In the genomic region with DNA sequence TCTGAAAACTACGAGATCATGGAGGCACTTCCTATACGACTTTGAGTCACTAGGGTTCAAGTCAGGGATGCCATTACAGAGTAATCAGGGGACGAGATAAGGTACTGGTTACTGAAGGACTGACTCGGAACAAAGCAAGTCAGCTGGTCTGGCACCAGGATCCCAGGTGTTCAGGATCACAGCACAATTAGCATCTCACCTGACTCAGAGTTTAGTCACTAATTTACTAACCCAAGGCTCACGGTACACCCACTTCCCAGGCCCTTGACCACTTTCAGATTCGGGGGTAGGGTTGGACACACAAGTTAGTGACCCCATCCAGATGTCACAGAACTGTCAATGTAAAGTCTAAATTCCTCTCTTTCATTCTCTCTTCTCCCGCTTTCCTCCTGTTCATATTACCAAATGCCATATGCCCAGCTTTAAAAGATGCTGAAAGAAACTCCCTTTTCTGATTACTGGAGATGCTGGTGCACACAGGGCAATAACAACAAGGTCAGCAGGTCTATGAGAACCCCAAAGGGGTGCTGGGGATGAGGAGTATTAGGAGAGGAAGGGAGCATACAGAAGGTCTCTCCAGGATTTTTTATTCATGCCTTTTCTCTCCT, we compare ENCODE assay signal across 18 cellular contexts.
DNase-seq lines count a peak whose midpoint lies in the region; FAIRE-seq and TF ChIP-seq lines count a peak whose summit lies in the region.
"Had no signal": no experiment of that assay in that cellular context is flagged by ENCODE, and none has a peak within 500 bp of the region (broad histone marks: within the 10 kb centered on the region; RNA-seq: fewer than 3 reads in every experiment).

No MANE protein-coding gene starts in this region.

- no peak overlapping the region for H3K9ac ChIP-seq in kidney (ENCODE audit: low read length in 2 of 2)

- CTCF ChIA-PET in MCF 10A (lab: Yijun Ruan, JAX) (no interaction called here), GM10248 (lab: Yijun Ruan, JAX) (no interaction called here)

- DNase-seq in MCF 10A (ENCODE audit: unreplicated experiment) (peak; percentile 46), breast epithelium (ENCODE audit: low spot score in 2 of 2) (no peak), astrocyte of the spinal cord (ENCODE audit: low read depth, low spot score) (peak; percentile 14), kidney (peak; percentile 46), tibial nerve (ENCODE audit: low spot score in 2 of 2) (no peak), GM12891 (ENCODE audit: insufficient read length, low spot score) (no peak), GM10248 (ENCODE audit: extremely low spot score) (no peak), GF-D8 (lab: John Stamatoyannopoulos, UW) (no peak)
- DNase-seq: CD4-positive, alpha-beta memory T cell; cerebellar nuclear complex; NCI-H2081; NCI-H69; Peyer's patch; stimulated activated CD4-positive, alpha-beta T cell treated with anti-CD3 and anti-CD28 coated beads, Interleukin-1b, Interleukin-23, amount 100 ng/mL, for 48 hours had no signal

- in situ Hi-C loops in astrocyte of the spinal cord (cut with HindIII; ENCODE audit: low sequenced_read_pairs) = no loop called here

- H3K4me1 Mint-ChIP-seq in MCF 10A (ENCODE audit: insufficient read depth, unreplicated experiment) = peaks cover 28% of the 10 kb centered on the region
- H3K4me1 Mint-ChIP-seq: CD4-positive, alpha-beta memory T cell had no signal

- H3K27me3 ChIP-seq in breast epithelium (no peaks in the 10 kb centered on the region), tibial nerve (no peaks in the 10 kb centered on the region)
- H3K27me3 ChIP-seq: Peyer's patch had no signal

- no peaks in the 10 kb centered on the region for H3K9me3 ChIP-seq in breast epithelium
- H3K9me3 ChIP-seq in kidney (ENCODE audit: control insufficient read depth in 1 of 2, low read length in 2 of 2) = no peaks in the 10 kb centered on the region
- no peaks in the 10 kb centered on the region for H3K9me3 ChIP-seq in tibial nerve
- H3K9me3 ChIP-seq: Peyer's patch had no signal

- H3K36me3 ChIP-seq in breast epithelium (no peaks in the 10 kb centered on the region), kidney (ENCODE audit: control insufficient read depth in 1 of 2, insufficient read depth in 2 of 2, low read length in 2 of 2) (no peaks in the 10 kb centered on the region), tibial nerve (no peaks in the 10 kb centered on the region)
- H3K36me3 ChIP-seq: Peyer's patch had no signal

- TF ChIP-seq POLR2A in breast epithelium (IDR thresholded peaks at IDR 0.05) (no peak), tibial nerve (IDR thresholded peaks at IDR 0.05) (no peak), GM12891 (IDR thresholded peaks at IDR 0.05; ENCODE audit: low read depth, low read length) (no peak)

- POLR2A ChIA-PET in MCF 10A (lab: Yijun Ruan, JAX) = interaction anchor here (0.6 to 0.8 kb wide), 2 partner anchors 10 to 138 kb away, joined by 3 read pairs; no protein-coding TSS in a partner anchor
- POLR2A ChIA-PET in GM10248 (lab: Yijun Ruan, JAX) = no interaction called here

- H3K27ac ChIP-seq in breast epithelium (no peak overlapping the region), kidney (ENCODE audit: low read depth in 2 of 2, low read length in 2 of 2) (no peak overlapping the region), tibial nerve (peak overlapping the region in 3 of 4 donors; percentile 11 to 79 (median 32))
- H3K27ac ChIP-seq: Peyer's patch had no signal

- H3K27me3 Mint-ChIP-seq in MCF 10A (ENCODE audit: insufficient read depth, unreplicated experiment) = no peaks in the 10 kb centered on the region
- H3K27me3 Mint-ChIP-seq: CD4-positive, alpha-beta memory T cell had no signal

- TF ChIP-seq EP300 in tibial nerve (IDR thresholded peaks at IDR 0.05) = no peak

- intact Hi-C loops in MCF 10A (cut with micrococcal nuclease) = no loop called here
- intact Hi-C loops in breast epithelium (cut with DNase I; ENCODE audit: low total_unique reads) = no loop called here
- intact Hi-C loops in kidney (cut with DNase I) = no loop called here

- no TSS peak for BruUV-seq in MCF 10A (replicated peaks; lab: Mats Ljungman, UMichigan)

- WGBS in tibial nerve, 2 donors = 90 to 95% methylated on average over 7 of the region's 7 CpGs

- no peak overlapping the region for H3K4me3 Mint-ChIP-seq in MCF 10A (ENCODE audit: unreplicated experiment)
- H3K4me3 Mint-ChIP-seq: CD4-positive, alpha-beta memory T cell had no signal

- no peaks in the 10 kb centered on the region for H3K36me3 Mint-ChIP-seq in MCF 10A (ENCODE audit: insufficient read depth, unreplicated experiment)
- H3K36me3 Mint-ChIP-seq: activated naive CD4-positive, alpha-beta T cell treated with anti-CD3 and anti-CD28 coated beads, Interleukin-2, amount 50 U/mL, for 72 hours; CD4-positive, alpha-beta memory T cell had no signal

- no peak for FAIRE-seq in kidney (lab: Jason Lieb, UNC)
- no peak for FAIRE-seq in GM12891 (lab: Jason Lieb, UNC)
- FAIRE-seq: A204.1, endothelial cell of umbilical vein, G401.6 had no signal

- no peaks in the 10 kb centered on the region for H3K9me3 Mint-ChIP-seq in MCF 10A (ENCODE audit: unreplicated experiment)

- H3K4me3 ChIP-seq in breast epithelium (no peak overlapping the region), astrocyte of the spinal cord (ENCODE audit: low read depth, low read length) (no peak overlapping the region), kidney (ENCODE audit: low read length in 2 of 2) (no peak overlapping the region), tibial nerve (no peak overlapping the region)
- H3K4me3 ChIP-seq: Peyer's patch had no signal

- no peak for TF ChIP-seq CTCF in MCF 10A (IDR thresholded peaks at IDR 0.05; ENCODE audit: unreplicated experiment)
- TF ChIP-seq CTCF in breast epithelium (IDR thresholded peaks at IDR 0.05) = no peak
- no peak for TF ChIP-seq CTCF in astrocyte of the spinal cord (IDR thresholded peaks at IDR 0.05; ENCODE audit: low read depth, low read length)
- no peak for TF ChIP-seq CTCF in kidney (IDR thresholded peaks at IDR 0.05; ENCODE audit: borderline replicate concordance, extremely low read depth, insufficient read depth)
- no peak for TF ChIP-seq CTCF in tibial nerve (IDR thresholded peaks at IDR 0.05)
- TF ChIP-seq CTCF in GM10248 (IDR thresholded peaks at IDR 0.05; ENCODE audit: control extremely low read depth, extremely low read depth, low read depth, missing control alignments) = no peak

- H3K4me1 ChIP-seq in breast epithelium (no peaks in the 10 kb centered on the region), kidney (ENCODE audit: control insufficient read depth in 1 of 2, insufficient read depth in 1 of 2, low read depth in 1 of 2, low read length in 2 of 2) (no peaks in the 10 kb centered on the region), tibial nerve (peaks cover 0 to 28% (median 0%) of the 10 kb centered on the region in 4 donors)
- H3K4me1 ChIP-seq: Peyer's patch had no signal

- H3K27ac Mint-ChIP-seq in MCF 10A (ENCODE audit: low read depth, unreplicated experiment) = no peak overlapping the region
- H3K27ac Mint-ChIP-seq: activated naive CD4-positive, alpha-beta T cell treated with anti-CD3 and anti-CD28 coated beads, Interleukin-2, amount 50 U/mL, for 72 hours; CD4-positive, alpha-beta memory T cell had no signal

TF ChIP-seq in GM12891, 5 proteins besides CTCF, POLR2A, EP300 and RAD21:
- no peak for TF ChIP-seq SPI1 (IDR thresholded peaks at IDR 0.05; ENCODE audit: low read depth, low read length)
- no peak for TF ChIP-seq PAX5 (IDR thresholded peaks at IDR 0.05; ENCODE audit: insufficient read depth, low read length, severe bottlenecking)
- TF ChIP-seq TAF1 (IDR thresholded peaks at IDR 0.05; ENCODE audit: low read depth, low read length) = no peak
- TF ChIP-seq POLR2AphosphoS5 (IDR thresholded peaks at IDR 0.05; ENCODE audit: low read depth, low read length) = no peak
- TF ChIP-seq POU2F2 (IDR thresholded peaks at IDR 0.05; ENCODE audit: low read depth, low read length) = no peak

Comparison
In these comparisons a context has a peak if more than half of its experiments do, and no peak if none do; other contexts are left out.
1. DNase-seq: peak in MCF 10A (single experiment), astrocyte of the spinal cord (single experiment) and kidney (single experiment); none in breast epithelium (0 of 2), tibial nerve (0 of 2), GM12891 (single experiment), GM10248 (single experiment) and GF-D8 (single experiment).
2. H3K27ac ChIP-seq: peak in tibial nerve (3 of 4); none in breast epithelium (0 of 2) and kidney (0 of 2).